ENCODE assay signal across 10 cellular contexts in the genomic region with DNA sequence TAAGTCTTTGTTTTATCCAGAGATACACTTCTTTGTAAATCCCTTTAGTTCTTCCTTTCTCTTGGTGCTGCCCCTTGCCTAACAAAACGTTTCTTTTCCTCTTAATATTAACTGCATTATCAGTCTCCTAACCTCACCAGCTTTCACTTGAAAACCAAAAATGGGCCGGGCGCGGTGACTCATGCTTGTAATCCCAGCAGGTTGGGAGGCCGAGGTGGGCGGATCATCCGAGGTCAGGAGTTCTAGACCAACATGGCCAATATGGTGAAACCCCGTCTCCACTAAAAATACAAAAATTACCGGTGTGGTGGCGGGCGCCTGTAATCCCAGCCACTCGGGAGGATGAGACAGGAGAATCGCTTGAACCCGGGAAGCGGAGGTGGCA.
DNase-seq lines count a peak whose midpoint lies in the region; ATAC-seq and TF ChIP-seq lines count a peak whose summit lies in the region.
"Had no signal": no experiment of that assay in that cellular context is flagged by ENCODE, and none has a peak within 500 bp of the region (broad histone marks: within the 10 kb centered on the region; RNA-seq: fewer than 3 reads in every experiment).

No MANE protein-coding gene starts in this region.

- no CpG with 5 or more reads among the region's 15 CpGs for WGBS in iPS DF 6.9 (ENCODE audit: insufficient coverage, insufficient read length)

- H4K20me1 ChIP-seq in HCT116 (ENCODE audit: insufficient read depth) = no peaks in the 10 kb centered on the region

- H3K27me3 ChIP-seq in HCT116 (ENCODE audit: insufficient read depth, low read length) (no peaks in the 10 kb centered on the region), iPS DF 6.9 (ENCODE audit: control insufficient read depth, insufficient read depth, low read length) (no peaks in the 10 kb centered on the region)

- ATAC-seq in GM18861 (IDR thresholded peaks at IDR 0.05; ENCODE audit: unreplicated experiment) (peak; percentile 19), HCT116 (peak; percentile 74)
- no peak for ATAC-seq in activated T-cell treated with anti-CD3 and anti-CD28 coated beads, Interleukin-2, amount 50 U/mL, for 4 hours

- H3K9me3 ChIP-seq in HCT116 (ENCODE audit: control insufficient read depth in 1 of 2, insufficient read depth in 1 of 2, low read depth in 1 of 2, low read length in 2 of 2) (no peaks in the 10 kb centered on the region), iPS DF 6.9 (ENCODE audit: control insufficient read depth, insufficient read depth, low read length) (no peaks in the 10 kb centered on the region)

- no peak for TF ChIP-seq CTCF in HCT116 (IDR thresholded peaks at IDR 0.05 in 2 of 3, conservative IDR thresholded peaks at IDR 0.05 in 1 of 3; ENCODE audit: borderline replicate concordance in 1 of 3, insufficient read depth in 1 of 3, low read depth in 2 of 3, low read length in 2 of 3)

- no peaks in the 10 kb centered on the region for H3K4me1 ChIP-seq in HCT116 (ENCODE audit: control insufficient read depth in 1 of 2, insufficient read depth in 2 of 2, low read length in 2 of 2)
- no peaks in the 10 kb centered on the region for H3K4me1 ChIP-seq in iPS DF 6.9 (ENCODE audit: control insufficient read depth, insufficient read depth, low read length)

- H3K27me3 Mint-ChIP-seq in activated naive CD4-positive, alpha-beta T cell treated with anti-CD3 and anti-CD28 coated beads for 36 hours (ENCODE audit: low read depth) = no peaks in the 10 kb centered on the region
- H3K27me3 Mint-ChIP-seq in activated T-cell treated with anti-CD3 and anti-CD28 coated beads, Interleukin-2, amount 50 U/mL, for 4 hours (ENCODE audit: low read depth) = no peaks in the 10 kb centered on the region
- H3K27me3 Mint-ChIP-seq: activated CD4-positive, alpha-beta T cell treated with anti-CD3 and anti-CD28 coated beads, Interleukin-2, amount 10 ng/mL, durations not matched to agents 7 days and 5 days had no signal

- RAD21 ChIA-PET in HCT116 (lab: Charles Lee; ENCODE audit: low non-redundant PET in 1 of 2, low total read pairs in 2 of 2, uncharacterized antibody in 2 of 2, unreplicated experiment in 2 of 2) = no interaction called here

- H3K27ac ChIP-seq in HCT116 (ENCODE audit: low read depth, low read length) (no peak overlapping the region), iPS DF 6.9 (ENCODE audit: low read length) (no peak overlapping the region)
- H3K27ac ChIP-seq: dorsolateral prefrontal cortex had no signal

- no peaks in the 10 kb centered on the region for H3K9me3 Mint-ChIP-seq in activated naive CD4-positive, alpha-beta T cell treated with anti-CD3 and anti-CD28 coated beads for 36 hours
- H3K9me3 Mint-ChIP-seq in activated T-cell treated with anti-CD3 and anti-CD28 coated beads, Interleukin-2, amount 50 U/mL, for 4 hours = no peaks in the 10 kb centered on the region
- H3K9me3 Mint-ChIP-seq: activated CD4-positive, alpha-beta T cell treated with anti-CD3 and anti-CD28 coated beads, Interleukin-2, amount 10 ng/mL, durations not matched to agents 7 days and 5 days had no signal

- no peaks in the 10 kb centered on the region for H3K36me3 ChIP-seq in HCT116 (ENCODE audit: control insufficient read depth in 1 of 2, insufficient read depth in 2 of 2, low read length in 2 of 2)
- no peaks in the 10 kb centered on the region for H3K36me3 ChIP-seq in iPS DF 6.9 (ENCODE audit: control insufficient read depth, insufficient read depth, low read length)

- POLR2A ChIA-PET in HCT116 (lab: Charles Lee) = no interaction called here

- H3K4me3 ChIP-seq in HCT116 (replicated peaks in 1 of 2; ENCODE audit: low read depth in 1 of 2, low read length in 2 of 2) (peak overlapping the region; percentile 10 to 36), iPS DF 6.9 (ENCODE audit: low read length) (no peak overlapping the region)
- H3K4me3 ChIP-seq: dorsolateral prefrontal cortex had no signal

- no peak overlapping the region for H3K4me3 Mint-ChIP-seq in activated naive CD4-positive, alpha-beta T cell treated with anti-CD3 and anti-CD28 coated beads for 36 hours
- H3K4me3 Mint-ChIP-seq in activated T-cell treated with anti-CD3 and anti-CD28 coated beads, Interleukin-2, amount 50 U/mL, for 4 hours = no peak overlapping the region
- H3K4me3 Mint-ChIP-seq: activated CD4-positive, alpha-beta T cell treated with anti-CD3 and anti-CD28 coated beads, Interleukin-2, amount 10 ng/mL, durations not matched to agents 7 days and 5 days had no signal

- no peaks in the 10 kb centered on the region for H3K79me2 ChIP-seq in HCT116 (ENCODE audit: insufficient read depth, low read length)

- H2AFZ ChIP-seq in HCT116 (ENCODE audit: low read depth, low read length, poor library complexity, severe bottlenecking) = no peak overlapping the region

- CTCF ChIA-PET in HCT116 (lab: Charles Lee) = interaction anchor here (0.5 to 1.4 kb wide), 6 partner anchors 8 to 230 kb away, joined by 3 read pairs; no protein-coding TSS in a partner anchor
- CTCF ChIA-PET in activated naive CD4-positive, alpha-beta T cell treated with anti-CD3 and anti-CD28 coated beads for 36 hours (lab: Charles Lee) = interaction anchor here (1.0 kb wide), 1 partner anchor 148 kb away, joined by 3 read pairs; no protein-coding TSS in a partner anchor

- no peaks in the 10 kb centered on the region for H3K9me2 ChIP-seq in HCT116 (ENCODE audit: insufficient read depth)

- intact Hi-C loops in HCT116 (cut with micrococcal nuclease) = loop anchor here (5.0 kb wide), 2 partner anchors 135 to 150 kb away; no protein-coding TSS in a partner anchor
- intact Hi-C loops in activated naive CD4-positive, alpha-beta T cell treated with anti-CD3 and anti-CD28 coated beads for 36 hours (cut with micrococcal nuclease) = loop anchor here (5.0 kb wide), 1 partner anchor 140 kb away; no protein-coding TSS in a partner anchor

- no peaks in the 10 kb centered on the region for H3K36me3 Mint-ChIP-seq in activated naive CD4-positive, alpha-beta T cell treated with anti-CD3 and anti-CD28 coated beads for 36 hours (ENCODE audit: low read depth)
- no peaks in the 10 kb centered on the region for H3K36me3 Mint-ChIP-seq in activated T-cell treated with anti-CD3 and anti-CD28 coated beads, Interleukin-2, amount 50 U/mL, for 4 hours (ENCODE audit: insufficient read depth)

- no peak overlapping the region for H3K27ac Mint-ChIP-seq in activated naive CD4-positive, alpha-beta T cell treated with anti-CD3 and anti-CD28 coated beads for 36 hours
- H3K27ac Mint-ChIP-seq: activated CD4-positive, alpha-beta T cell treated with anti-CD3 and anti-CD28 coated beads, Interleukin-2, amount 10 ng/mL, durations not matched to agents 7 days and 5 days had no signal

- TF ChIP-seq RAD21 in HCT116 (IDR thresholded peaks at IDR 0.05; ENCODE audit: low read depth) = no peak

- no peak overlapping the region for H3K9ac ChIP-seq in HCT116 (ENCODE audit: low read length)

- peak; percentile 31 for DNase-seq in HCT116 (ENCODE audit: low read depth, low spot score)
- peak; percentile 60 for DNase-seq in NCI-H82 treated with DMSO at 0.1 percent for 48 hours (lab: John Stamatoyannopoulos, UW; ENCODE audit: unreplicated experiment)
- peak; percentile 0 for DNase-seq in iPS DF 6.9 (ENCODE audit: low read depth, low spot score)
- DNase-seq in activated naive CD4-positive, alpha-beta T cell treated with anti-CD3 and anti-CD28 coated beads for 36 hours = no peak
- no peak for DNase-seq in medulla oblongata (ENCODE audit: extremely low spot score)
- DNase-seq in activated T-cell treated with anti-CD3 and anti-CD28 coated beads, Interleukin-2, amount 50 U/mL, for 4 hours = no peak
- DNase-seq in stimulated activated CD8-positive, alpha-beta memory T cell treated with anti-CD3 and anti-CD28 coated beads, Interleukin-4, amount 100 ng/mL, for 48 hours = no peak

- H3K4me1 Mint-ChIP-seq in activated naive CD4-positive, alpha-beta T cell treated with anti-CD3 and anti-CD28 coated beads for 36 hours (ENCODE audit: low read depth) = no peaks in the 10 kb centered on the region
- H3K4me1 Mint-ChIP-seq in activated T-cell treated with anti-CD3 and anti-CD28 coated beads, Interleukin-2, amount 50 U/mL, for 4 hours (ENCODE audit: low read depth) = no peaks in the 10 kb centered on the region
- H3K4me1 Mint-ChIP-seq: activated CD4-positive, alpha-beta T cell treated with anti-CD3 and anti-CD28 coated beads, Interleukin-2, amount 10 ng/mL, durations not matched to agents 7 days and 5 days had no signal

- no peak for TF ChIP-seq POLR2A in HCT116 (IDR thresholded peaks at IDR 0.05; ENCODE audit: borderline replicate concordance, extremely low read depth, insufficient read depth, insufficient read length)

- peak overlapping the region; percentile 59 for H3K4me2 ChIP-seq in HCT116 (ENCODE audit: low read length)

- BruUV-seq in HCT116 (replicated peaks; lab: Mats Ljungman, UMichigan) = no TSS peak

TF ChIP-seq in HCT116, 20 proteins besides CTCF, POLR2A, EP300 and RAD21:
- TF ChIP-seq, protein P1, sequence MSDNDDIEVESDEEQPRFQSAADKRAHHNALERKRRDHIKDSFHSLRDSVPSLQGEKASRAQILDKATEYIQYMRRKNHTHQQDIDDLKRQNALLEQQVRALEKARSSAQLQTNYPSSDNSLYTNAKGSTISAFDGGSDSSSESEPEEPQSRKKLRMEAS (IDR thresholded peaks at IDR 0.05) = no peak
- TF ChIP-seq ZFX (IDR thresholded peaks at IDR 0.05) (no peak), ZNF274 (IDR thresholded peaks at IDR 0.05; ENCODE audit: low read depth, low read length) (no peak), EGR1 (IDR thresholded peaks at IDR 0.05; ENCODE audit: low read depth) (peak; percentile 45; the same call in 1 of the 2 replicates), EZH2 (IDR thresholded peaks at IDR 0.05) (no peak), YY1 (IDR thresholded peaks at IDR 0.05; ENCODE audit: extremely low read depth, insufficient replicate concordance, low read depth, low read length) (no peak)

Comparison
In these comparisons a context has a peak if more than half of its experiments do, and no peak if none do; other contexts are left out.
1. ATAC-seq: peak in GM18861 (single experiment) and HCT116 (single experiment); none in activated T-cell treated with anti-CD3 and anti-CD28 coated beads, Interleukin-2, amount 50 U/mL, for 4 hours (0 of 2).
2. DNase-seq: peak in HCT116 (single experiment), NCI-H82 treated with DMSO at 0.1 percent for 48 hours (single experiment) and iPS DF 6.9 (single experiment); none in activated naive CD4-positive, alpha-beta T cell treated with anti-CD3 and anti-CD28 coated beads for 36 hours (single experiment), medulla oblongata (single experiment), activated T-cell treated with anti-CD3 and anti-CD28 coated beads, Interleukin-2, amount 50 U/mL, for 4 hours (single experiment) and stimulated activated CD8-positive, alpha-beta memory T cell treated with anti-CD3 and anti-CD28 coated beads, Interleukin-4, amount 100 ng/mL, for 48 hours (single experiment).